In genomic region chr1:155018617-155019348, GRCh38 we compare ENCODE assay signal across 12 cellular contexts. TPM values are rescaled to one million over a fixed set of nuclear protein-coding genes. Genes with fewer than 3 reads are reported as not detected.
A peak's percentile ranks its signal among the peaks of the same experiment; 100 is the strongest.
DNase-seq lines count a peak whose midpoint lies in the region; ATAC-seq and TF ChIP-seq lines count a peak whose summit lies in the region.
"Had no signal": no experiment of that assay in that cellular context is flagged by ENCODE, and none has a peak within 500 bp of the region (broad histone marks: within the 10 kb centered on the region; RNA-seq: fewer than 3 reads in every experiment).

No MANE protein-coding gene starts in this region.

- in situ Hi-C loops in GM13976 (cut with MboI; ENCODE audit: low sequenced_read_pairs, unreplicated experiment): no loop called here

- TF ChIP-seq CTCF in CD4-positive, alpha-beta T cell (IDR thresholded peaks at IDR 0.05): no peak
- TF ChIP-seq CTCF in progenitor cell of endocrine pancreas (IDR thresholded peaks at IDR 0.05; ENCODE audit: unreplicated experiment) (no peak), GM13976 (IDR thresholded peaks at IDR 0.05; ENCODE audit: borderline replicate concordance, control extremely low read depth, extremely low read depth, insufficient read depth, missing control alignments) (no peak)

- intact Hi-C loops in CD4-positive, alpha-beta T cell (cut with DNase I, micrococcal nuclease): loop anchor here (5.0 kb wide), 2 partner anchors 351 to 461 kb away; partner anchors contain the start of gene UBE2Q1 (in 1 of the 2)

- H3K36me3 ChIP-seq in effector memory CD4-positive, alpha-beta T cell (ENCODE audit: control insufficient read depth, insufficient read depth, low read length): peaks cover 31% of the 10 kb centered on the region

- ATAC-seq in CD4-positive, alpha-beta T cell (ENCODE audit: poor library complexity): no peak
- ATAC-seq: mucosa of descending colon had no signal

- no peaks in the 10 kb centered on the region for H3K9me3 Mint-ChIP-seq in CD4-positive, alpha-beta T cell
- H3K9me3 Mint-ChIP-seq in IgD-negative memory B cell (no peaks in the 10 kb centered on the region), progenitor cell of endocrine pancreas (ENCODE audit: low read depth) (no peaks in the 10 kb centered on the region)

- peak overlapping the region; percentile 92 for H3K27ac Mint-ChIP-seq in CD4-positive, alpha-beta T cell
- H3K27ac Mint-ChIP-seq in IgD-negative memory B cell: peak overlapping the region; percentile 49 to 69 (median 59)
- H3K27ac Mint-ChIP-seq in progenitor cell of endocrine pancreas: peak overlapping the region; percentile 22
- H3K27ac Mint-ChIP-seq: activated naive CD8-positive, alpha-beta T cell had no signal

- H3K4me1 Mint-ChIP-seq in CD4-positive, alpha-beta T cell (ENCODE audit: low read depth): peaks cover 69% of the 10 kb centered on the region
- peaks cover 14 to 28% (median 27%) of the 10 kb centered on the region in 3 donors for H3K4me1 Mint-ChIP-seq in IgD-negative memory B cell
- peaks cover 2% of the 10 kb centered on the region for H3K4me1 Mint-ChIP-seq in progenitor cell of endocrine pancreas (ENCODE audit: low read depth)

- peak overlapping the region; percentile 15 for H3K4me3 Mint-ChIP-seq in CD4-positive, alpha-beta T cell
- peak overlapping the region in 3 of 4 donors; percentile 53 to 77 (median 74) for H3K4me3 Mint-ChIP-seq in IgD-negative memory B cell
- H3K4me3 Mint-ChIP-seq in progenitor cell of endocrine pancreas (ENCODE audit: low read depth): no peak overlapping the region

- H3K4me1 ChIP-seq in effector memory CD4-positive, alpha-beta T cell (ENCODE audit: control insufficient read depth, insufficient read depth, low read length, poor library complexity, severe bottlenecking): peaks cover 45% of the 10 kb centered on the region

- no peak for DNase-seq in CD4-positive, alpha-beta T cell
- no peak for DNase-seq in effector memory CD4-positive, alpha-beta T cell
- DNase-seq in progenitor cell of endocrine pancreas (ENCODE audit: low spot score, unreplicated experiment) (no peak), germinal center (ENCODE audit: low spot score) (no peak), COLO668 (lab: John Stamatoyannopoulos, UW; ENCODE audit: unreplicated experiment) (no peak), GM13976 (ENCODE audit: low spot score) (no peak)
- DNase-seq: DMS 273 treated with DMSO at 0.1 percent for 48 hours, NCI-H1694 treated with DMSO at 0.1 percent for 48 hours had no signal

- H3K27me3 ChIP-seq in CD4-positive, alpha-beta T cell (ENCODE audit: control insufficient read depth, insufficient read depth, low read length): no peaks in the 10 kb centered on the region
- H3K27me3 ChIP-seq in effector memory CD4-positive, alpha-beta T cell (replicated peaks; ENCODE audit: control insufficient read depth, insufficient read depth, low read length, poor library complexity, severe bottlenecking): no peaks in the 10 kb centered on the region

- peak overlapping the region; percentile 51 for H3K27ac ChIP-seq in CD4-positive, alpha-beta T cell (ENCODE audit: low read depth, low read length)
- peak overlapping the region; percentile 77 for H3K27ac ChIP-seq in effector memory CD4-positive, alpha-beta T cell (ENCODE audit: insufficient read depth, low read length, poor library complexity, severe bottlenecking)

- CTCF ChIA-PET in CD4-positive, alpha-beta T cell (lab: Charles Lee): interaction anchor here (0.6 to 9.7 kb wide), 7 partner anchors 20 to 75 kb away, joined by 3 to 159 read pairs (median 13); partner anchors contain the start of genes CKS1B, FLAD1, LENEP and PBXIP1

- H3K9me3 ChIP-seq in CD4-positive, alpha-beta T cell (ENCODE audit: control insufficient read depth, low read length): no peaks in the 10 kb centered on the region
- H3K9me3 ChIP-seq in effector memory CD4-positive, alpha-beta T cell (ENCODE audit: control insufficient read depth, low read length): no peaks in the 10 kb centered on the region
- H3K9me3 ChIP-seq: mucosa of descending colon had no signal

- H3K36me3 Mint-ChIP-seq in CD4-positive, alpha-beta T cell (ENCODE audit: low read depth): peaks cover 21% of the 10 kb centered on the region
- H3K36me3 Mint-ChIP-seq in IgD-negative memory B cell (peaks cover 2% of the 10 kb centered on the region), progenitor cell of endocrine pancreas (ENCODE audit: insufficient read depth) (peaks cover 3% of the 10 kb centered on the region)
- H3K36me3 Mint-ChIP-seq: activated naive CD8-positive, alpha-beta T cell had no signal

- no peaks in the 10 kb centered on the region for H3K27me3 Mint-ChIP-seq in CD4-positive, alpha-beta T cell
- H3K27me3 Mint-ChIP-seq in IgD-negative memory B cell: no peaks in the 10 kb centered on the region
- no peaks in the 10 kb centered on the region for H3K27me3 Mint-ChIP-seq in progenitor cell of endocrine pancreas

- no peak overlapping the region for H3K4me3 ChIP-seq in effector memory CD4-positive, alpha-beta T cell (ENCODE audit: insufficient read depth, low read depth, low read length, poor library complexity, severe bottlenecking)
- H3K4me3 ChIP-seq: mucosa of descending colon had no signal

- POLR2A ChIA-PET in CD4-positive, alpha-beta T cell (lab: Charles Lee): interaction anchor here (1.8 to 6.7 kb wide), 4 partner anchors 25 to 75 kb away, joined by 6 to 72 read pairs (median 14); partner anchors contain the start of genes LENEP, PBXIP1 and PYGO2

RNA-seq across cellular contexts. Expression of gene DCST2, which starts 14.8 kb away (rescaled TPM):
- 1 to 10 TPM; 1.4 to 2.2 TPM for total RNA-seq in CD4-positive, alpha-beta T cell
- not detected for polyA plus RNA-seq in IgD-negative memory B cell
- total RNA-seq in progenitor cell of endocrine pancreas: 2.2 TPM in 2 replicates

RNA-seq across cellular contexts. Expression of gene DCST1, which starts 14.8 kb away (rescaled TPM):
- under 1 TPM; 0.33 to 0.39 TPM for total RNA-seq in CD4-positive, alpha-beta T cell
- not detected for polyA plus RNA-seq in IgD-negative memory B cell
- not detected in 2 replicates for total RNA-seq in progenitor cell of endocrine pancreas
- total RNA-seq: H7 had no signal

RNA-seq across cellular contexts. Expression of gene ZBTB7B, which starts 16.2 kb away (rescaled TPM):
- 10 to 100 TPM; 22.8 to 25.1 TPM for total RNA-seq in CD4-positive, alpha-beta T cell
- 7.7 TPM for polyA plus RNA-seq in IgD-negative memory B cell
- 28.9 and 29.9 TPM in 2 replicates for total RNA-seq in progenitor cell of endocrine pancreas

RNA-seq across cellular contexts. Expression of gene LENEP, which starts 25.4 kb away (rescaled TPM):
- total RNA-seq in CD4-positive, alpha-beta T cell: not detected
- polyA plus RNA-seq in IgD-negative memory B cell: not detected
- total RNA-seq in progenitor cell of endocrine pancreas: 0.84 TPM in 2 replicates

RNA-seq across cellular contexts. Expression of gene ADAM15, which starts 32.3 kb away (rescaled TPM):
- 10 to 100 TPM; 17.2 to 20.1 TPM for total RNA-seq in CD4-positive, alpha-beta T cell
- polyA plus RNA-seq in IgD-negative memory B cell: 8.0 TPM
- total RNA-seq in progenitor cell of endocrine pancreas: 20.9 and 22.1 TPM in 2 replicates

Comparison
In these comparisons a context has a peak if more than half of its experiments do, and no peak if none do; other contexts are left out.
1. H3K27ac Mint-ChIP-seq: peak in every context shown above with its lines; median percentile 92 in CD4-positive, alpha-beta T cell; 59 in IgD-negative memory B cell; 22 in progenitor cell of endocrine pancreas.